29 cellular contexts compared by ENCODE assay signal in genomic region chr22:44273175-44273574, GRCh38. TPM values are rescaled to one million over a fixed set of nuclear protein-coding genes. Genes with fewer than 3 reads are reported as not detected.
"Had no signal": no experiment of that assay in that cellular context is flagged by ENCODE, and none has a peak within 500 bp of the region (broad histone marks: within the 10 kb centered on the region; RNA-seq: fewer than 3 reads in every experiment).

No MANE protein-coding gene starts in this region.

- H3K36me3 ChIP-seq: ascending aorta, brain microvascular endothelial cell, gastroesophageal sphincter, neural progenitor cell, spleen, thoracic aorta, uterus, WERI-Rb-1 had no signal

- H3K9me3 Mint-ChIP-seq: activated CD4-positive, alpha-beta memory T cell treated with anti-CD3 and anti-CD28 coated beads, Interleukin-2, amount 10 ng/mL, durations not matched to agents 7 days and 5 days; activated CD4-positive, alpha-beta T cell treated with anti-CD3 and anti-CD28 coated beads, Interleukin-2, amount 10 ng/mL, durations not matched to agents 7 days and 5 days; activated naive CD4-positive, alpha-beta T cell treated with anti-CD3 and anti-CD28 coated beads, Interleukin-2, amount 10 ng/mL, durations not matched to agents 7 days and 5 days; activated naive CD8-positive, alpha-beta T cell treated with anti-CD3 and anti-CD28 coated beads, Interleukin-2, amount 10 ng/mL, durations not matched to agents 7 days and 5 days; activated T-cell treated with anti-CD3 and anti-CD28 coated beads, Interleukin-2, amount 50 U/mL, for 24 hours; effector memory CD8-positive, alpha-beta T cell; naive thymus-derived CD8-positive, alpha-beta T cell; neural progenitor cell had no signal

- DNase-seq: activated CD4-positive, alpha-beta memory T cell treated with anti-CD3 and anti-CD28 coated beads, Interleukin-2, amount 10 ng/mL, durations not matched to agents 7 days and 5 days; activated CD4-positive, alpha-beta T cell treated with anti-CD3 and anti-CD28 coated beads, Interleukin-2, amount 10 ng/mL, durations not matched to agents 7 days and 5 days; activated CD4-positive, CD25-positive, alpha-beta regulatory T cell treated with anti-CD3 and anti-CD28 coated beads, Interleukin-2, amount 50 U/mL, for 72 hours; activated CD8-positive, alpha-beta memory T cell treated with anti-CD3 and anti-CD28 coated beads, Interleukin-2, amount 50 U/mL, for 48 hours; activated gamma-delta T cell; activated naive CD4-positive, alpha-beta T cell treated with anti-CD3 and anti-CD28 coated beads, Interleukin-2, amount 10 ng/mL, durations not matched to agents 7 days and 5 days; activated naive CD8-positive, alpha-beta T cell treated with anti-CD3 and anti-CD28 coated beads, Interleukin-2, amount 10 ng/mL, durations not matched to agents 7 days and 5 days; activated T-cell treated with anti-CD3 and anti-CD28 coated beads, Interleukin-2, amount 50 U/mL, for 24 hours; brain microvascular endothelial cell; effector memory CD8-positive, alpha-beta T cell; erythroblast; hippocampal formation; midbrain; occipital lobe; right cardiac atrium; stimulated activated naive CD8-positive, alpha-beta T cell treated with anti-CD3 and anti-CD28 coated beads, Interleukin-15, Interleukin-2, amounts not matched to agents 100 U/mL and 50 U/mL, for 24 hours; trophoblast cell; uterus; WERI-Rb-1 had no signal

- H3K4me3 Mint-ChIP-seq: activated CD4-positive, alpha-beta memory T cell treated with anti-CD3 and anti-CD28 coated beads, Interleukin-2, amount 10 ng/mL, durations not matched to agents 7 days and 5 days; activated CD4-positive, alpha-beta T cell treated with anti-CD3 and anti-CD28 coated beads, Interleukin-2, amount 10 ng/mL, durations not matched to agents 7 days and 5 days; activated naive CD4-positive, alpha-beta T cell treated with anti-CD3 and anti-CD28 coated beads, Interleukin-2, amount 10 ng/mL, durations not matched to agents 7 days and 5 days; activated naive CD8-positive, alpha-beta T cell treated with anti-CD3 and anti-CD28 coated beads, Interleukin-2, amount 10 ng/mL, durations not matched to agents 7 days and 5 days; activated T-cell treated with anti-CD3 and anti-CD28 coated beads, Interleukin-2, amount 50 U/mL, for 24 hours; effector memory CD8-positive, alpha-beta T cell; naive thymus-derived CD8-positive, alpha-beta T cell; neural progenitor cell had no signal

- FAIRE-seq: keratinocyte, TTC549 had no signal

- H3K27ac Mint-ChIP-seq: activated CD4-positive, alpha-beta memory T cell treated with anti-CD3 and anti-CD28 coated beads, Interleukin-2, amount 10 ng/mL, durations not matched to agents 7 days and 5 days; activated CD4-positive, alpha-beta T cell treated with anti-CD3 and anti-CD28 coated beads, Interleukin-2, amount 10 ng/mL, durations not matched to agents 7 days and 5 days; activated naive CD4-positive, alpha-beta T cell treated with anti-CD3 and anti-CD28 coated beads, Interleukin-2, amount 10 ng/mL, durations not matched to agents 7 days and 5 days; activated naive CD8-positive, alpha-beta T cell treated with anti-CD3 and anti-CD28 coated beads, Interleukin-2, amount 10 ng/mL, durations not matched to agents 7 days and 5 days; activated T-cell treated with anti-CD3 and anti-CD28 coated beads, Interleukin-2, amount 50 U/mL, for 24 hours; effector memory CD8-positive, alpha-beta T cell; naive thymus-derived CD8-positive, alpha-beta T cell; neural progenitor cell had no signal

- ATAC-seq: effector memory CD8-positive, alpha-beta T cell; gastroesophageal sphincter; naive thymus-derived CD8-positive, alpha-beta T cell; right cardiac atrium; stimulated activated naive CD8-positive, alpha-beta T cell treated with anti-CD3 and anti-CD28 coated beads, Interleukin-15, Interleukin-2, amounts not matched to agents 100 U/mL and 50 U/mL, for 24 hours had no signal

- H3K36me3 Mint-ChIP-seq: activated naive CD4-positive, alpha-beta T cell treated with anti-CD3 and anti-CD28 coated beads, Interleukin-2, amount 10 ng/mL, durations not matched to agents 7 days and 5 days; activated naive CD8-positive, alpha-beta T cell treated with anti-CD3 and anti-CD28 coated beads, Interleukin-2, amount 10 ng/mL, durations not matched to agents 7 days and 5 days; neural progenitor cell had no signal

- H3K27me3 ChIP-seq: ascending aorta, brain microvascular endothelial cell, dorsolateral prefrontal cortex, gastroesophageal sphincter, neural progenitor cell, uterus had no signal

- H3K4me3 ChIP-seq: ascending aorta, coronary artery, dorsolateral prefrontal cortex, gastroesophageal sphincter, neural progenitor cell, spleen, thoracic aorta, uterus had no signal

- H3K4me1 Mint-ChIP-seq: activated CD4-positive, alpha-beta memory T cell treated with anti-CD3 and anti-CD28 coated beads, Interleukin-2, amount 10 ng/mL, durations not matched to agents 7 days and 5 days; activated CD4-positive, alpha-beta T cell treated with anti-CD3 and anti-CD28 coated beads, Interleukin-2, amount 10 ng/mL, durations not matched to agents 7 days and 5 days; activated naive CD4-positive, alpha-beta T cell treated with anti-CD3 and anti-CD28 coated beads, Interleukin-2, amount 10 ng/mL, durations not matched to agents 7 days and 5 days had no signal

RNA-seq across cellular contexts. Expression of gene SHISAL1, which starts 39.6 kb away (rescaled TPM):
- total RNA-seq: activated CD4-positive, alpha-beta memory T cell treated with anti-CD3 and anti-CD28 coated beads, Interleukin-2, amount 10 ng/mL, durations not matched to agents 7 days and 5 days; activated CD4-positive, alpha-beta T cell treated with anti-CD3 and anti-CD28 coated beads, Interleukin-2, amount 10 ng/mL, durations not matched to agents 7 days and 5 days; activated naive CD8-positive, alpha-beta T cell treated with anti-CD3 and anti-CD28 coated beads, Interleukin-2, amount 10 ng/mL, durations not matched to agents 7 days and 5 days; naive thymus-derived CD8-positive, alpha-beta T cell had no signal
